ENCODE assay signal across 15 cellular contexts in genomic region chr3:97232635-97233034, GRCh38.
A peak's percentile ranks its signal among the peaks of the same experiment; 100 is the strongest.
DNase-seq lines count a peak whose midpoint lies in the region; ATAC-seq and TF ChIP-seq lines count a peak whose summit lies in the region.
"Had no signal": no experiment of that assay in that cellular context is flagged by ENCODE, and none has a peak within 500 bp of the region (broad histone marks: within the 10 kb centered on the region; RNA-seq: fewer than 3 reads in every experiment).

No MANE protein-coding gene starts in this region.

- DNase-seq in NCI-H2196 (lab: John Stamatoyannopoulos, UW; ENCODE audit: unreplicated experiment) = peak; percentile 25
- no peak for DNase-seq in NCI-H2196 treated with DMSO at 0.1 percent for 48 hours (lab: John Stamatoyannopoulos, UW; ENCODE audit: unreplicated experiment)
- DNase-seq in NCI-H2171 treated with DMSO at 0.1 percent for 48 hours (lab: John Stamatoyannopoulos, UW) = peak; percentile 72
- DNase-seq in epithelial cell of prostate (ENCODE audit: low read depth, low spot score) = peak; percentile 45
- peak; percentile 25 for DNase-seq in stomach
- DNase-seq in upper lobe of right lung = no peak
- no peak for DNase-seq in MM.1S
- DNase-seq: activated effector memory CD4-positive, alpha-beta T cell treated with anti-CD3 and anti-CD28 coated beads, Interleukin-2, amount 50 U/mL, for 16 hours; mesendoderm; nucleus accumbens; WERI-Rb-1 had no signal

- no peak overlapping the region for H2AFZ ChIP-seq in MM.1S (ENCODE audit: low read length)

- 15 to 30% (median 25%) methylated on average over 3 of the region's 3 CpGs for WGBS in stomach, 5 donors

- TF ChIP-seq POLR2A in stomach (IDR thresholded peaks at IDR 0.05) = no peak

- H3K9me2 ChIP-seq in MM.1S (replicated peaks; ENCODE audit: insufficient read depth, low read length) = no peaks in the 10 kb centered on the region

- H3K79me2 ChIP-seq in MM.1S (ENCODE audit: low read length) = no peaks in the 10 kb centered on the region

- H3F3A ChIP-seq in MM.1S (ENCODE audit: insufficient read depth, low read length) = no peaks in the 10 kb centered on the region

- TF ChIP-seq EP300 in stomach (IDR thresholded peaks at IDR 0.05) = peak; percentile 58

- H3K4me3 ChIP-seq in stomach (no peak overlapping the region), upper lobe of right lung (no peak overlapping the region), MM.1S (ENCODE audit: low read length) (no peak overlapping the region)
- H3K4me3 ChIP-seq: A549, HAP-1, smooth muscle cell had no signal

- H3K27ac ChIP-seq in epithelial cell of prostate = no peak overlapping the region
- peak overlapping the region in 1 of 5 donors; percentile 26 for H3K27ac ChIP-seq in stomach
- H3K27ac ChIP-seq in upper lobe of right lung = no peak overlapping the region
- no peak overlapping the region for H3K27ac ChIP-seq in MM.1S (ENCODE audit: low read length)
- H3K27ac ChIP-seq: A549, WERI-Rb-1 had no signal

- no peak overlapping the region for H3K9ac ChIP-seq in MM.1S (ENCODE audit: low read length)

- H3K9me3 ChIP-seq in stomach (no peaks in the 10 kb centered on the region), upper lobe of right lung (no peaks in the 10 kb centered on the region), MM.1S (replicated peaks; ENCODE audit: insufficient read depth, low read length) (no peaks in the 10 kb centered on the region)
- H3K9me3 ChIP-seq: A549, HAP-1 had no signal

- peaks cover 0 to 23% (median 6%) of the 10 kb centered on the region in 4 donors for H3K4me1 ChIP-seq in stomach
- no peaks in the 10 kb centered on the region for H3K4me1 ChIP-seq in upper lobe of right lung
- no peaks in the 10 kb centered on the region for H3K4me1 ChIP-seq in MM.1S (ENCODE audit: low read length)
- H3K4me1 ChIP-seq: A549, HAP-1 had no signal

- H3K4me2 ChIP-seq in MM.1S (ENCODE audit: low read depth, low read length) = no peak overlapping the region
- H3K4me2 ChIP-seq: A549, smooth muscle cell had no signal

- H3K36me3 ChIP-seq in stomach = no peaks in the 10 kb centered on the region
- H3K36me3 ChIP-seq in upper lobe of right lung = no peaks in the 10 kb centered on the region
- H3K36me3 ChIP-seq in MM.1S (replicated peaks; ENCODE audit: insufficient read depth, low read length) = no peaks in the 10 kb centered on the region
- H3K36me3 ChIP-seq: HAP-1, WERI-Rb-1 had no signal

- no peaks in the 10 kb centered on the region for H4K20me1 ChIP-seq in MM.1S (ENCODE audit: insufficient read depth, low read length)

- intact Hi-C loops in stomach (cut with DNase I; ENCODE audit: low total_unique reads) = no loop called here
- intact Hi-C loops in upper lobe of right lung (cut with DNase I) = no loop called here

- ATAC-seq in upper lobe of right lung (no peak), HG03159 (IDR thresholded peaks at IDR 0.05; ENCODE audit: unreplicated experiment) (no peak)
- ATAC-seq: A549 had no signal

- TF ChIP-seq CTCF in stomach (IDR thresholded peaks at IDR 0.05) (no peak), upper lobe of right lung (IDR thresholded peaks at IDR 0.05) (no peak), MM.1S (IDR thresholded peaks at IDR 0.05; ENCODE audit: low read length) (no peak)

- H3K27me3 ChIP-seq in stomach (no peaks in the 10 kb centered on the region), upper lobe of right lung (no peaks in the 10 kb centered on the region), MM.1S (replicated peaks; ENCODE audit: insufficient read depth, low read length) (no peaks in the 10 kb centered on the region)

Comparison
In these comparisons a context has a peak if more than half of its experiments do, and no peak if none do; other contexts are left out.
1. DNase-seq: peak in NCI-H2196 (single experiment), NCI-H2171 treated with DMSO at 0.1 percent for 48 hours (single experiment), epithelial cell of prostate (single experiment) and stomach (single experiment); none in NCI-H2196 treated with DMSO at 0.1 percent for 48 hours (single experiment), upper lobe of right lung (single experiment) and MM.1S (single experiment).